ENCODE assay signal across 8 cellular contexts in genomic region chr6:25992413-25993037, GRCh38. TPM values are rescaled to one million over a fixed set of nuclear protein-coding genes. Genes with fewer than 3 reads are reported as not detected.
DNase-seq lines count a peak whose midpoint lies in the region; ATAC-seq and TF ChIP-seq lines count a peak whose summit lies in the region.

No MANE protein-coding gene starts in this region.

- H3K4me3 Mint-ChIP-seq in Caco-2 (ENCODE audit: unreplicated experiment) = peak overlapping the region; percentile 95
- H3K4me3 Mint-ChIP-seq in activated CD8-positive, alpha-beta memory T cell treated with anti-CD3 and anti-CD28 coated beads, Interleukin-2, amount 10 ng/mL, durations not matched to agents 7 days and 5 days = peak overlapping the region; percentile 94

- BruUV-seq in Caco-2 (replicated peaks; lab: Mats Ljungman, UMichigan) = no TSS peak

- H3K27ac Mint-ChIP-seq in Caco-2 (ENCODE audit: unreplicated experiment) = peak overlapping the region; percentile 93
- peak overlapping the region; percentile 96 for H3K27ac Mint-ChIP-seq in activated CD8-positive, alpha-beta memory T cell treated with anti-CD3 and anti-CD28 coated beads, Interleukin-2, amount 10 ng/mL, durations not matched to agents 7 days and 5 days

- CTCF ChIA-PET in Caco-2 (lab: Charles Lee) = interaction anchor here (0.5 to 2.1 kb wide), 16 partner anchors 9 to 713 kb away, joined by 3 to 20 read pairs (median 4); partner anchors contain the start of gene CARMIL1
- CTCF ChIA-PET in activated CD8-positive, alpha-beta memory T cell treated with anti-CD3 and anti-CD28 coated beads, Interleukin-2, amount 10 ng/mL, durations not matched to agents 7 days and 5 days (lab: Charles Lee) = interaction anchor here (0.7 to 5.8 kb wide), 24 partner anchors 11 to 472 kb away, joined by 3 to 125 read pairs (median 4); partner anchors contain the start of gene TRIM38

- WGBS in mesodermal cell (ENCODE audit: insufficient coverage in 2 of 2), 2 experiments = 0 to 1% methylated on average over 15 to 38 of the region's 44 CpGs

- DNase-seq in Caco-2 (peak; percentile 91 to 98), HS-27A (ENCODE audit: low read depth) (peak; percentile 87), NOMO-1 (lab: John Stamatoyannopoulos, UW; ENCODE audit: unreplicated experiment in 2 of 2) (peak; percentile 90 to 91)
- peak; percentile 95 for DNase-seq in activated CD8-positive, alpha-beta memory T cell treated with anti-CD3 and anti-CD28 coated beads, Interleukin-2, amount 10 ng/mL, durations not matched to agents 7 days and 5 days
- peak; percentile 96 for DNase-seq in stimulated activated CD8-positive, alpha-beta memory T cell treated with anti-CD3 and anti-CD28 coated beads, Interleukin-15, amount 100 ng/mL, for 24 hours (ENCODE audit: low read depth)

- no peaks in the 10 kb centered on the region for H3K27me3 Mint-ChIP-seq in Caco-2 (ENCODE audit: insufficient read depth, unreplicated experiment)
- no peaks in the 10 kb centered on the region for H3K27me3 Mint-ChIP-seq in activated CD8-positive, alpha-beta memory T cell treated with anti-CD3 and anti-CD28 coated beads, Interleukin-2, amount 10 ng/mL, durations not matched to agents 7 days and 5 days

- H3K9me3 ChIP-seq in Caco-2 (no peaks in the 10 kb centered on the region), endocrine pancreas (ENCODE audit: control insufficient read depth, low read length) (no peaks in the 10 kb centered on the region), mesodermal cell (ENCODE audit: control insufficient read depth, low read length) (no peaks in the 10 kb centered on the region)

- no peaks in the 10 kb centered on the region for H3K36me3 ChIP-seq in Caco-2 (ENCODE audit: control insufficient read depth, insufficient read depth, low read length)
- H3K36me3 ChIP-seq in endocrine pancreas (ENCODE audit: control insufficient read depth, insufficient read depth, low read length) = no peaks in the 10 kb centered on the region
- H3K36me3 ChIP-seq in mesodermal cell (ENCODE audit: control insufficient read depth, insufficient read depth, low read length) = no peaks in the 10 kb centered on the region

- intact Hi-C loops in Caco-2 (cut with micrococcal nuclease; ENCODE audit: unreplicated experiment) = loop anchor here (2.0 to 5.0 kb wide), 4 partner anchors 20 to 204 kb away; no protein-coding TSS in a partner anchor

- peak overlapping the region; percentile 62 for H3K27ac ChIP-seq in mesodermal cell (ENCODE audit: low read depth, low read length, severe bottlenecking)

- no peaks in the 10 kb centered on the region for H3K27me3 ChIP-seq in Caco-2 (replicated peaks; ENCODE audit: control insufficient read depth, insufficient read depth, low read length)
- no peaks in the 10 kb centered on the region for H3K27me3 ChIP-seq in endocrine pancreas (ENCODE audit: control insufficient read depth, insufficient read depth, low read length)

- peak; percentile 86 to 99 for TF ChIP-seq CTCF in Caco-2 (IDR thresholded peaks at IDR 0.05; ENCODE audit: insufficient read depth in 1 of 2, low read depth in 1 of 2, low read length in 1 of 2, severe bottlenecking in 1 of 2, unreplicated experiment in 1 of 2)

- H3K9me3 Mint-ChIP-seq in Caco-2 (ENCODE audit: unreplicated experiment) = no peaks in the 10 kb centered on the region
- H3K9me3 Mint-ChIP-seq in activated CD8-positive, alpha-beta memory T cell treated with anti-CD3 and anti-CD28 coated beads, Interleukin-2, amount 10 ng/mL, durations not matched to agents 7 days and 5 days (ENCODE audit: low read depth) = no peaks in the 10 kb centered on the region

- POLR2A ChIA-PET in Caco-2 (lab: Charles Lee) = interaction anchor here (0.6 to 2.4 kb wide), 3 partner anchors 29 to 1285 kb away, joined by 3 to 22 read pairs (median 3); a partner anchor contains a TSS

- H3K4me1 ChIP-seq in Caco-2 (no peaks in the 10 kb centered on the region; the same call in 1 of the 2 replicates), endocrine pancreas (ENCODE audit: control insufficient read depth, insufficient read depth, low read length) (peaks cover 11% of the 10 kb centered on the region), mesodermal cell (ENCODE audit: control insufficient read depth, insufficient read depth, low read length, poor library complexity, severe bottlenecking) (no peaks in the 10 kb centered on the region)

- no peaks in the 10 kb centered on the region for H3K36me3 Mint-ChIP-seq in Caco-2 (ENCODE audit: insufficient read depth, unreplicated experiment)
- H3K36me3 Mint-ChIP-seq in activated CD8-positive, alpha-beta memory T cell treated with anti-CD3 and anti-CD28 coated beads, Interleukin-2, amount 10 ng/mL, durations not matched to agents 7 days and 5 days = peaks cover 12% of the 10 kb centered on the region

- H3K4me1 Mint-ChIP-seq in Caco-2 (ENCODE audit: low read depth, unreplicated experiment) = no peaks in the 10 kb centered on the region
- peaks cover 33% of the 10 kb centered on the region for H3K4me1 Mint-ChIP-seq in activated CD8-positive, alpha-beta memory T cell treated with anti-CD3 and anti-CD28 coated beads, Interleukin-2, amount 10 ng/mL, durations not matched to agents 7 days and 5 days

- peak overlapping the region; percentile 91 for H3K9ac ChIP-seq in endocrine pancreas (ENCODE audit: control insufficient read depth, insufficient read depth, low read length)

- ATAC-seq in GM19468 (IDR thresholded peaks at IDR 0.05; ENCODE audit: extremely low read depth, unreplicated experiment) = peak; percentile 86
- ATAC-seq in activated CD8-positive, alpha-beta memory T cell treated with anti-CD3 and anti-CD28 coated beads, Interleukin-2, amount 10 ng/mL, durations not matched to agents 7 days and 5 days = peak; percentile 97

- peak overlapping the region; percentile 54 for H3K4me3 ChIP-seq in Caco-2 (ENCODE audit: low read depth, low read length)
- H3K4me3 ChIP-seq in endocrine pancreas (ENCODE audit: control insufficient read depth, insufficient read depth, low read length) = peak overlapping the region; percentile 92
- peak overlapping the region; percentile 50 for H3K4me3 ChIP-seq in mesodermal cell (ENCODE audit: extremely low read depth, insufficient read depth, low read length, poor library complexity, severe bottlenecking)

RNA-seq across cellular contexts. Expression of gene TRIM38, which starts 29.9 kb away (rescaled TPM):
- total RNA-seq in Caco-2 (2022) = 0.53 and 0.70 TPM in 2 replicates
- total RNA-seq in activated CD8-positive, alpha-beta memory T cell treated with anti-CD3 and anti-CD28 coated beads, Interleukin-2, amount 10 ng/mL, durations not matched to agents 7 days and 5 days = 10 to 100 TPM; 19.0 to 28.2 TPM
- polyA plus RNA-seq in mesodermal cell (2013, experiment 1 of 2) = 1.5 TPM
- polyA plus RNA-seq in mesodermal cell (2013, experiment 2 of 2) = 1.4 TPM

Comparison
In these comparisons a context has a peak if more than half of its experiments do, and no peak if none do; other contexts are left out.
1. Peak in every context shown above with its lines: DNase-seq, ATAC-seq, H3K4me3 ChIP-seq and H3K27ac ChIP-seq.
2. RNA of gene TRIM38, which starts 29.9 kb away (total RNA-seq): 19.0 to 28.2 TPM in activated CD8-positive, alpha-beta memory T cell treated with anti-CD3 and anti-CD28 coated beads, Interleukin-2, amount 10 ng/mL, durations not matched to agents 7 days and 5 days; 0.53 to 0.70 TPM in Caco-2; every median in the first group is over 10 times any median in the second.